18 cellular contexts compared by ENCODE assay signal in the genomic region with DNA sequence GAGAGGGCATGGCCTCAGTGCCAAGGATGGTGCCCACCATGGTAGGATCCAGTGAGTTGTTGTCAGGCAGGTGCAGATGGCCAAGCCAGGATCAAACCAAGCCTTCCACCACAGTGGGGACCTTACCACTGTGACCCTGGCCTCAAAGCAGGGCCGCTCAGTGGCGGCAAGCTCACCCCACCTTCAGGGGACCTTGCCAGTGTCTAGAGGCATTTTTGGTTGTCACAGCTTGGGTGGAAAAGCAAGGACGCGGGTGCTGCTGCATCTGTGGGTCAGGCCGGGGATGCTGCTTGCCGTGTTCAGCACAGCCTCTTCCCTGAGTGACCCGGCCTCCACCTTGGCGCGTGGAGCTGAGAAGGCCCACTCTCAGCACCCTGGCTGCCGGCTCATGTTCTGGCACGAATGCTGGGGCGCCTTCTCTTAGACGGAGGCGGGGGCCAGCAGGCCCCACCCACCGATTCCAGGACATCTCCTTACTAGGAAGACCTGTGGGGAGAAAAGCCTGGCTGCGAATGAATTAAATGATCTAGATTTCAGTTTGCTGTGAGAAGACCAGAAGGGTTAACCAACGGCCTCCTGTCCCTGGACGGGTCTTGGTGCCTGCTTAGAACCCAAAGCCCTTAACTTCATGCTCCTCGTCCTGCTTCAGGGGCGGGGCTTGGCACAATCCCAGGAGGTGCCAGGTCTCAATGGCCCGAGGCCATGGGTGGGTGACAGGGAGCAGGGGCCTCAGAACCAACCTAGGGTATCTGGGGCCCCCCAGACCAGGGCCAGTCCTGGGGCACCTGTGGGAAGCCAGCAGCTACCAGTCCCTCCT. TPM values are rescaled to one million over a fixed set of nuclear protein-coding genes. Genes with fewer than 3 reads are reported as not detected.
DNase-seq lines count a peak whose midpoint lies in the region; ATAC-seq, FAIRE-seq and TF ChIP-seq lines count a peak whose summit lies in the region.
"Had no signal": no experiment of that assay in that cellular context is flagged by ENCODE, and none has a peak within 500 bp of the region (broad histone marks: within the 10 kb centered on the region; RNA-seq: fewer than 3 reads in every experiment).

No MANE protein-coding gene starts in this region.

- no peak overlapping the region for H3K4me2 ChIP-seq in OCI-LY7 (ENCODE audit: low read length)

- H3K27ac ChIP-seq in kidney (ENCODE audit: low read depth in 2 of 2, low read length in 2 of 2) (no peak overlapping the region), temporal lobe (ENCODE audit: low read depth, low read length) (peak overlapping the region; percentile 41), OCI-LY7 (ENCODE audit: low read depth, low read length, poor library complexity, severe bottlenecking) (no peak overlapping the region)
- H3K27ac ChIP-seq: GM23248, SJSA1 had no signal

- DNase-seq in DMS53 (lab: John Stamatoyannopoulos, UW) (peak; percentile 49), DMS53 treated with DMSO at 0.1 percent for 48 hours (lab: John Stamatoyannopoulos, UW; ENCODE audit: unreplicated experiment) (no peak), T-helper 17 cell (no peak), kidney (peak; percentile 74), OCI-LY7 (ENCODE audit: low spot score) (no peak)
- DNase-seq in activated CD4-positive, alpha-beta T cell treated with anti-CD3 and anti-CD28 coated beads for 48 hours = no peak
- no peak for DNase-seq in activated CD4-positive, alpha-beta T cell treated with anti-CD3 and anti-CD28 coated beads for 4 hours
- DNase-seq: 8988T, DMS79, NCI-H1092, NCI-H774 had no signal

- no peak for ATAC-seq in T-helper 17 cell

- H3K4me1 ChIP-seq in kidney (ENCODE audit: control insufficient read depth in 1 of 2, insufficient read depth in 1 of 2, low read depth in 1 of 2, low read length in 2 of 2) (no peaks in the 10 kb centered on the region), OCI-LY7 (ENCODE audit: insufficient read depth, low read length, poor library complexity, severe bottlenecking) (no peaks in the 10 kb centered on the region)
- H3K4me1 ChIP-seq: SJSA1 had no signal

- H3K36me3 ChIP-seq in kidney (ENCODE audit: control insufficient read depth in 1 of 2, insufficient read depth in 2 of 2, low read length in 2 of 2) (peaks cover 30 to 44% of the 10 kb centered on the region in 2 donors), OCI-LY7 (ENCODE audit: insufficient read depth, low read length) (peaks cover 75% of the 10 kb centered on the region)

- no peak overlapping the region for H3K4me3 ChIP-seq in kidney (ENCODE audit: low read length in 2 of 2)
- H3K4me3 ChIP-seq in OCI-LY7 (ENCODE audit: low read depth, low read length, poor library complexity, severe bottlenecking) = no peak overlapping the region
- H3K4me3 ChIP-seq: GM23248, SJSA1 had no signal

- H3K9ac ChIP-seq in kidney (ENCODE audit: low read length in 2 of 2) = no peak overlapping the region
- H3K9ac ChIP-seq: GM23248 had no signal

- no peaks in the 10 kb centered on the region for H3K79me2 ChIP-seq in OCI-LY7 (ENCODE audit: insufficient read depth, low read depth, low read length)

- peaks cover 6% of the 10 kb centered on the region for H3K4me1 Mint-ChIP-seq in T-helper 17 cell

- peak overlapping the region; percentile 32 for H3K27ac Mint-ChIP-seq in T-helper 17 cell

- no peaks in the 10 kb centered on the region for H3K9me3 ChIP-seq in T-helper 17 cell (ENCODE audit: control insufficient read depth, low read length, poor library complexity, severe bottlenecking)
- H3K9me3 ChIP-seq in kidney (ENCODE audit: control insufficient read depth in 1 of 2, low read length in 2 of 2) = no peaks in the 10 kb centered on the region
- no peaks in the 10 kb centered on the region for H3K9me3 ChIP-seq in OCI-LY7 (ENCODE audit: low read length)
- H3K9me3 ChIP-seq: SJSA1 had no signal

- no peaks in the 10 kb centered on the region for H3K27me3 Mint-ChIP-seq in T-helper 17 cell

- H3K9me2 ChIP-seq in OCI-LY7 (ENCODE audit: insufficient read depth, low read length) = no peaks in the 10 kb centered on the region

- H3K36me3 Mint-ChIP-seq in T-helper 17 cell (ENCODE audit: low read depth) = peaks cover 7% of the 10 kb centered on the region

- 0 out of 2 replicates have a peak, but pooled peaks cover 5% of the 10 kb centered on the region for H4K20me1 ChIP-seq in OCI-LY7 (ENCODE audit: insufficient read depth, low read length)

- FAIRE-seq in kidney (lab: Jason Lieb, UNC) = no peak
- FAIRE-seq: G401.6, GM12892, HTR-8/SVneo, RCC 7860 had no signal

- H2AFZ ChIP-seq in OCI-LY7 (ENCODE audit: low read length) = no peak overlapping the region
- H2AFZ ChIP-seq: GM23248 had no signal

- CTCF ChIA-PET in OCI-LY7 (lab: Charles Lee; ENCODE audit: unreplicated experiment) = no interaction called here

- H3K4me3 Mint-ChIP-seq in T-helper 17 cell = no peak overlapping the region

- POLR2A ChIA-PET in OCI-LY7 (lab: Charles Lee) = no interaction called here

- intact Hi-C loops in kidney (cut with DNase I) (no loop called here), OCI-LY7 (cut with micrococcal nuclease; ENCODE audit: unreplicated experiment) (no loop called here)

- no peak for TF ChIP-seq CTCF in kidney (IDR thresholded peaks at IDR 0.05; ENCODE audit: borderline replicate concordance, extremely low read depth, insufficient read depth)
- TF ChIP-seq CTCF in OCI-LY7 (conservative IDR thresholded peaks at IDR 0.05; ENCODE audit: low read length) = no peak

- no TSS peak for BruUV-seq in OCI-LY7 (replicated peaks; lab: Mats Ljungman, UMichigan)

RNA-seq across cellular contexts. Expression of gene TRMU, which starts 18.9 kb away (rescaled TPM):
- total RNA-seq in T-helper 17 cell (10 to 100 TPM; 47.5 to 54.8 TPM), kidney (40.5 TPM), temporal lobe (21.6 TPM), OCI-LY7 (2022) (109 and 121 TPM in 2 replicates)
- 41.1 TPM for polyA plus RNA-seq in kidney (ENCODE audit: insufficient read depth, low read depth, low replicate concordance)
- 73.6 and 88.2 TPM in 2 replicates for total RNA-seq in OCI-LY7 (2014; rRNA removed; shearing (Covaris generic))

RNA-seq across cellular contexts. Expression of gene GTSE1, which starts 57.7 kb away (rescaled TPM):
- total RNA-seq in T-helper 17 cell = under 1 TPM; 0.25 to 0.57 TPM
- 0.94 TPM for total RNA-seq in kidney
- polyA plus RNA-seq in kidney (ENCODE audit: insufficient read depth, low read depth, low replicate concordance) = 0.41 TPM
- 1.7 TPM for total RNA-seq in temporal lobe
- 54.7 and 56.0 TPM in 2 replicates for total RNA-seq in OCI-LY7 (2014; rRNA removed; shearing (Covaris generic))
- total RNA-seq in OCI-LY7 (2022) = 109 and 114 TPM in 2 replicates

Comparison
In these comparisons a context has a peak if more than half of its experiments do, and no peak if none do; other contexts are left out.
1. DNase-seq: peak in DMS53 (single experiment) and kidney (single experiment); none in DMS53 treated with DMSO at 0.1 percent for 48 hours (single experiment), T-helper 17 cell (0 of 3), activated CD4-positive, alpha-beta T cell treated with anti-CD3 and anti-CD28 coated beads for 48 hours (single experiment), activated CD4-positive, alpha-beta T cell treated with anti-CD3 and anti-CD28 coated beads for 4 hours (0 of 2) and OCI-LY7 (single experiment).
2. RNA of gene GTSE1, which starts 57.7 kb away (total RNA-seq): 54.7 to 114 TPM in OCI-LY7; 1.7 TPM in temporal lobe (single experiment), 0.94 TPM in kidney (single experiment) and 0.25 to 0.57 TPM in T-helper 17 cell; every median in the first group is over 10 times any median in the second.